8 cellular contexts compared by ENCODE assay signal in genomic region chr2:234288974-234289455, GRCh38.
A peak's percentile ranks its signal among the peaks of the same experiment; 100 is the strongest.
DNase-seq lines count a peak whose midpoint lies in the region; ATAC-seq, FAIRE-seq and TF ChIP-seq lines count a peak whose summit lies in the region.

No MANE protein-coding gene starts in this region.

- WGBS in SK-N-SH (ENCODE audit: low lambda C conversion rate), result 77% methylated on average over 13 of the region's 13 CpGs
- WGBS in hepatocyte (ENCODE audit: low lambda C conversion rate, missing lambda C conversion rate), result 36% methylated on average over 13 of the region's 13 CpGs

- H3K27ac ChIP-seq in KMS-11 (no peak overlapping the region), SK-N-SH (ENCODE audit: low read depth in 2 of 2, low read length in 1 of 2) (no peak overlapping the region), hepatocyte (no peak overlapping the region)

- peak; percentile 85 for TF ChIP-seq RAD21 in SK-N-SH (IDR thresholded peaks at IDR 0.05; ENCODE audit: low read length)

- CTCF ChIA-PET in SK-N-SH (lab: Yijun Ruan, JAX), result interaction anchor here (0.6 to 3.2 kb wide), 45 partner anchors 9 to 828 kb away, joined by 3 to 28 read pairs (median 4); partner anchors contain the start of gene ARL4C

- H3K9me3 ChIP-seq in SK-N-SH (no peaks in the 10 kb centered on the region), hepatocyte (ENCODE audit: low read depth) (no peaks in the 10 kb centered on the region)

- H3K27me3 ChIP-seq in KMS-11 (ENCODE audit: insufficient read depth, low read depth) (no peaks in the 10 kb centered on the region), SK-N-SH (ENCODE audit: insufficient read depth) (no peaks in the 10 kb centered on the region), hepatocyte (no peaks in the 10 kb centered on the region)

- peaks cover 72% of the 10 kb centered on the region for H3K4me1 Mint-ChIP-seq in activated naive CD8-positive, alpha-beta T cell treated with anti-CD3 and anti-CD28 coated beads, Interleukin-2, amount 50 U/mL, for 24 hours

- H3K9me3 Mint-ChIP-seq in activated naive CD8-positive, alpha-beta T cell treated with anti-CD3 and anti-CD28 coated beads, Interleukin-2, amount 50 U/mL, for 24 hours, result no peaks in the 10 kb centered on the region

- H3K36me3 ChIP-seq in KMS-11 (ENCODE audit: insufficient read depth), result no peaks in the 10 kb centered on the region
- H3K36me3 ChIP-seq in SK-N-SH (replicated peaks in 1 of 2; ENCODE audit: control insufficient read depth in 1 of 2, insufficient read depth in 2 of 2, low read length in 1 of 2), result no peaks in the 10 kb centered on the region
- H3K36me3 ChIP-seq in hepatocyte (replicated peaks; ENCODE audit: insufficient read depth, low read depth), result no peaks in the 10 kb centered on the region

- TF ChIP-seq CTCF in D721Med (IDR thresholded peaks at IDR 0.05; ENCODE audit: insufficient read depth, missing control alignments) (peak; percentile 75), KMS-11 (conservative IDR thresholded peaks at IDR 0.05; ENCODE audit: low read depth, low read length) (peak; percentile 79), SK-N-SH (IDR thresholded peaks at IDR 0.05) (peak; percentile 65), hepatocyte (IDR thresholded peaks at IDR 0.05; ENCODE audit: poor library complexity) (peak; percentile 65)

- H4K20me1 ChIP-seq in KMS-11 (ENCODE audit: insufficient read depth), result no peaks in the 10 kb centered on the region
- H4K20me1 ChIP-seq in SK-N-SH (ENCODE audit: insufficient read depth), result no peaks in the 10 kb centered on the region
- H4K20me1 ChIP-seq in hepatocyte (ENCODE audit: insufficient read depth, poor library complexity, severe bottlenecking), result no peaks in the 10 kb centered on the region

- peak; percentile 25 for DNase-seq in D721Med (ENCODE audit: insufficient read length, low spot score)
- peak; percentile 67 for DNase-seq in SK-N-SH
- peak; percentile 81 for DNase-seq in activated naive CD8-positive, alpha-beta T cell treated with anti-CD3 and anti-CD28 coated beads, Interleukin-2, amount 50 U/mL, for 24 hours
- DNase-seq in hepatocyte (ENCODE audit: low spot score), result peak; percentile 81
- DNase-seq in stimulated activated CD4-positive, alpha-beta T cell treated with anti-CD3 and anti-CD28 coated beads, Interleukin-15, amount 100 ng/mL, for 1 hour (ENCODE audit: low read depth in 1 of 2, low spot score in 1 of 2), result peak; percentile 43 to 58
- DNase-seq in GOT3 (lab: John Stamatoyannopoulos, UW), result no peak

- peak overlapping the region; percentile 69 for H3K4me3 Mint-ChIP-seq in activated naive CD8-positive, alpha-beta T cell treated with anti-CD3 and anti-CD28 coated beads, Interleukin-2, amount 50 U/mL, for 24 hours

- FAIRE-seq in D721Med (lab: Jason Lieb, UNC), result no peak

- ATAC-seq in activated naive CD8-positive, alpha-beta T cell treated with anti-CD3 and anti-CD28 coated beads, Interleukin-2, amount 50 U/mL, for 24 hours, result no peak
- ATAC-seq in GM18505 (IDR thresholded peaks at IDR 0.05; ENCODE audit: unreplicated experiment), result no peak

- H3K27me3 Mint-ChIP-seq in activated naive CD8-positive, alpha-beta T cell treated with anti-CD3 and anti-CD28 coated beads, Interleukin-2, amount 50 U/mL, for 24 hours, result no peaks in the 10 kb centered on the region

- no peak for TF ChIP-seq EP300 in SK-N-SH (IDR thresholded peaks at IDR 0.05; ENCODE audit: borderline replicate concordance in 1 of 2, low read depth in 1 of 2, low read length in 1 of 2)

- peaks cover 2% of the 10 kb centered on the region for H3K36me3 Mint-ChIP-seq in activated naive CD8-positive, alpha-beta T cell treated with anti-CD3 and anti-CD28 coated beads, Interleukin-2, amount 50 U/mL, for 24 hours (ENCODE audit: low read depth)

- H3K4me2 ChIP-seq in KMS-11 (no peak overlapping the region), SK-N-SH (no peak overlapping the region), hepatocyte (no peak overlapping the region)

- H3K9me2 ChIP-seq in SK-N-SH (no peaks in the 10 kb centered on the region), hepatocyte (replicated peaks; ENCODE audit: insufficient read depth) (no peaks in the 10 kb centered on the region)

- H3F3A ChIP-seq in SK-N-SH (replicated peaks; ENCODE audit: insufficient read depth), result peaks cover 8% of the 10 kb centered on the region

- no peak overlapping the region for H2AFZ ChIP-seq in KMS-11 (ENCODE audit: low read depth)
- H2AFZ ChIP-seq in SK-N-SH (ENCODE audit: low read depth), result no peak overlapping the region
- no peak overlapping the region for H2AFZ ChIP-seq in hepatocyte

- no peak overlapping the region for H3K9ac ChIP-seq in KMS-11
- H3K9ac ChIP-seq in SK-N-SH, result no peak overlapping the region

- peak overlapping the region; percentile 92 for H3K27ac Mint-ChIP-seq in activated naive CD8-positive, alpha-beta T cell treated with anti-CD3 and anti-CD28 coated beads, Interleukin-2, amount 50 U/mL, for 24 hours

- H3K4me1 ChIP-seq in KMS-11 (ENCODE audit: low read depth, poor library complexity, severe bottlenecking), result no peaks in the 10 kb centered on the region
- peaks cover 13 to 21% of the 10 kb centered on the region in 2 experiments; a peak in 2 of 4 replicates for H3K4me1 ChIP-seq in SK-N-SH (ENCODE audit: control insufficient read depth in 1 of 2, insufficient read depth in 2 of 2, low read depth in 1 of 2, low read length in 1 of 2)
- H3K4me1 ChIP-seq in hepatocyte (ENCODE audit: insufficient read depth), result no peaks in the 10 kb centered on the region

- no peak overlapping the region for H3K4me3 ChIP-seq in KMS-11 (IDR thresholded peaks at IDR 0.05; ENCODE audit: insufficient read depth, low read depth, low read length)
- H3K4me3 ChIP-seq in SK-N-SH (ENCODE audit: low read depth in 2 of 2, low read length in 1 of 2), result no peak overlapping the region; a peak in 1 of 4 replicates
- H3K4me3 ChIP-seq in hepatocyte, result no peak overlapping the region

- POLR2A ChIA-PET in SK-N-SH (lab: Yijun Ruan, JAX), result interaction anchor here (0.6 to 1.0 kb wide), 3 partner anchors 16 to 207 kb away, joined by 3 to 5 read pairs (median 4); partner anchors contain the start of gene ARL4C

- H3K79me2 ChIP-seq in KMS-11 (ENCODE audit: insufficient read depth, low read depth) (no peaks in the 10 kb centered on the region), SK-N-SH (ENCODE audit: insufficient read depth) (no peaks in the 10 kb centered on the region), hepatocyte (no peaks in the 10 kb centered on the region)

- TF ChIP-seq POLR2A in GM18505 (IDR thresholded peaks at IDR 0.05; ENCODE audit: borderline replicate concordance, extremely low read depth, insufficient read depth, insufficient read length), result no peak

TF ChIP-seq in SK-N-SH, 30 proteins besides CTCF, POLR2A, EP300 and RAD21:
- TF ChIP-seq TAF1 (IDR thresholded peaks at IDR 0.05; ENCODE audit: borderline replicate concordance, low read depth, low read length), result no peak
- TF ChIP-seq SMC3 (IDR thresholded peaks at IDR 0.05; ENCODE audit: low read depth, low read length), result peak; percentile 82
